In genomic region chr4:128294464-128294863, GRCh38 we compare ENCODE assay signal across 16 cellular contexts. TPM values are rescaled to one million over a fixed set of nuclear protein-coding genes. Genes with fewer than 3 reads are reported as not detected.
DNase-seq lines count a peak whose midpoint lies in the region; ATAC-seq and TF ChIP-seq lines count a peak whose summit lies in the region.
"Had no signal": no experiment of that assay in that cellular context is flagged by ENCODE, and none has a peak within 500 bp of the region (broad histone marks: within the 10 kb centered on the region; RNA-seq: fewer than 3 reads in every experiment).

No MANE protein-coding gene starts in this region.

- H4K5ac ChIP-seq in mesendoderm (ENCODE audit: low read length), result no peak overlapping the region

- intact Hi-C loops in left ventricle myocardium inferior (cut with micrococcal nuclease) (no loop called here), Right ventricle myocardium inferior (cut with DNase I) (no loop called here)

- no peaks in the 10 kb centered on the region for H3K36me3 ChIP-seq in left ventricle myocardium inferior
- no peaks in the 10 kb centered on the region for H3K36me3 ChIP-seq in mesendoderm (ENCODE audit: control insufficient read depth, insufficient read depth, low read length)

- H3K9ac ChIP-seq in mesendoderm (ENCODE audit: low read length), result no peak overlapping the region

- H3K27ac ChIP-seq in left ventricle myocardium inferior (replicated peaks) (peak overlapping the region; percentile 25), mesendoderm (ENCODE audit: low read depth, low read length) (no peak overlapping the region)

- ATAC-seq in Right ventricle myocardium inferior, result no peak
- no peak for ATAC-seq in GM18870 (IDR thresholded peaks at IDR 0.05; ENCODE audit: unreplicated experiment)

- no peak for DNase-seq in left ventricle myocardium inferior
- no peak for DNase-seq in Right ventricle myocardium inferior (ENCODE audit: missing footprints)
- DNase-seq in dermis blood vessel endothelial cell, result peak; percentile 28
- DNase-seq in mesendoderm, result no peak
- no peak for DNase-seq in GM13977 (ENCODE audit: low spot score)
- no peak for DNase-seq in putamen (ENCODE audit: low spot score)
- DNase-seq: 8988T; C1 segment of cervical spinal cord; CD4-positive, CD25-positive, alpha-beta regulatory T cell; CD8-positive, alpha-beta memory T cell; COR-L47; DMS 273 treated with DMSO at 0.1 percent for 48 hours; DMS79; GF-D8; H9 had no signal

- H3K4me3 ChIP-seq in left ventricle myocardium inferior (no peak overlapping the region), mesendoderm (ENCODE audit: low read length) (no peak overlapping the region)

- H3K27me3 ChIP-seq in left ventricle myocardium inferior (ENCODE audit: low read depth), result no peaks in the 10 kb centered on the region
- H3K27me3 ChIP-seq in mesendoderm (ENCODE audit: insufficient read depth, low read length, poor library complexity), result no peaks in the 10 kb centered on the region

- H2AK5ac ChIP-seq in mesendoderm (ENCODE audit: low read length), result no peak overlapping the region

- no CpG with 5 or more reads among the region's 3 CpGs for WGBS in mesendoderm (ENCODE audit: extremely low coverage, insufficient coverage, low lambda C conversion rate)

- no peak overlapping the region for H3K4ac ChIP-seq in mesendoderm (ENCODE audit: low read depth, low read length)

- H3K23ac ChIP-seq in mesendoderm (ENCODE audit: low read length), result no peak overlapping the region

- H4K8ac ChIP-seq in mesendoderm (ENCODE audit: low read depth, low read length), result no peak overlapping the region

- peak overlapping the region; percentile 36 for H2BK15ac ChIP-seq in mesendoderm (replicated peaks; ENCODE audit: low read depth)

- H3K4me2 ChIP-seq in mesendoderm (ENCODE audit: low read length), result no peak overlapping the region

- H3K79me2 ChIP-seq in mesendoderm (ENCODE audit: control insufficient read depth, insufficient read depth, low read length), result no peaks in the 10 kb centered on the region

- no peaks in the 10 kb centered on the region for H3K4me1 ChIP-seq in left ventricle myocardium inferior
- no peaks in the 10 kb centered on the region for H3K4me1 ChIP-seq in mesendoderm (ENCODE audit: control insufficient read depth, low read depth, low read length)

- no peak overlapping the region for H3K56ac ChIP-seq in mesendoderm (ENCODE audit: low read length)

- in situ Hi-C loops in GM13977 (cut with MboI; ENCODE audit: low pct_unique_long_range_greater_than_20kb, low sequenced_read_pairs, unreplicated experiment), result no loop called here

- no peak overlapping the region for H3K18ac ChIP-seq in mesendoderm (ENCODE audit: low read length)

- no peaks in the 10 kb centered on the region for H3K79me1 ChIP-seq in mesendoderm (ENCODE audit: low read length)

- no peak for TF ChIP-seq CTCF in left ventricle myocardium inferior (IDR thresholded peaks at IDR 0.05; ENCODE audit: borderline replicate concordance)
- TF ChIP-seq CTCF in GM13977 (IDR thresholded peaks at IDR 0.05; ENCODE audit: extremely low read depth, insufficient read depth, missing control alignments), result no peak

- no peak overlapping the region for H2BK5ac ChIP-seq in mesendoderm (ENCODE audit: low read length)

- H3K9me3 ChIP-seq in left ventricle myocardium inferior (replicated peaks), result no peaks in the 10 kb centered on the region

- H2BK120ac ChIP-seq in mesendoderm (ENCODE audit: low read depth, low read length), result no peak overlapping the region

RNA-seq across cellular contexts. Expression of gene PGRMC2, which starts 6.9 kb away (rescaled TPM):
- total RNA-seq in left ventricle myocardium inferior (65.4 TPM), Right ventricle myocardium inferior (66.1 TPM), dermis blood vessel endothelial cell (18.0 and 47.2 TPM in 2 replicates)
- polyA plus RNA-seq in mesendoderm (2013, experiment 1 of 2), result 48.1 TPM
- polyA plus RNA-seq in mesendoderm (2013, experiment 2 of 2), result 47.8 TPM
